8 cellular contexts compared by ENCODE assay signal in genomic region chr1:11934295-11935039, GRCh38. TPM values are rescaled to one million over a fixed set of nuclear protein-coding genes. Genes with fewer than 3 reads are reported as not detected.
DNase-seq lines count a peak whose midpoint lies in the region; ATAC-seq and TF ChIP-seq lines count a peak whose summit lies in the region.

Gene PLOD1 (plus strand): TSS chr1:11934717. CDS start chr1:11934780, 63 bp downstream.

- peak within 1 kb of the TSS; percentile 75 for H3K9ac ChIP-seq in fibroblast of lung (ENCODE audit: insufficient read depth, low read length)

- H3K36me3 ChIP-seq in fibroblast of lung (ENCODE audit: control insufficient read depth, insufficient read depth, low read length) = peaks cover 2% of the 10 kb centered on the region

- no peaks in the 10 kb centered on the region for H3K27me3 Mint-ChIP-seq in IgD-negative memory B cell
- peaks cover 2% of the 10 kb centered on the region for H3K27me3 Mint-ChIP-seq in activated T-helper 1 cell treated with anti-CD3 and anti-CD28 coated beads, Interleukin-12 subunit alpha, Interleukin-12 subunit beta, Interleukin-2, Interleukin-4 antibody, amounts not matched to agents 30 ng/mL and 10 ng/mL and 1 ng/mL, durations not matched to agents 14 hours and 24 hours and 36 hours (ENCODE audit: insufficient read depth)
- no peaks in the 10 kb centered on the region for H3K27me3 Mint-ChIP-seq in naive thymus-derived CD8-positive, alpha-beta T cell
- no peaks in the 10 kb centered on the region for H3K27me3 Mint-ChIP-seq in stimulated activated memory B cell treated with anti-CD40 and anti-IgM and Interleukin-4, amounts not matched to agents 10 μg/mL and 1 μg/mL and 100 μg/mL, for 72 hours

- POLR2A ChIA-PET in naive thymus-derived CD8-positive, alpha-beta T cell (lab: Charles Lee) = interaction anchor here (0.6 to 2.4 kb wide), 4 partner anchors 21 to 198 kb away, joined by 3 to 32 read pairs (median 8); partner anchors contain the start of gene MFN2

- H3K27me3 ChIP-seq in fibroblast of lung (ENCODE audit: control insufficient read depth, insufficient read depth, low read length) = no peaks in the 10 kb centered on the region

- H3K4me1 Mint-ChIP-seq in IgD-negative memory B cell = peaks cover 0 to 2% (median 0%) of the 10 kb centered on the region in 3 donors
- peaks cover 9% of the 10 kb centered on the region for H3K4me1 Mint-ChIP-seq in activated T-helper 1 cell treated with anti-CD3 and anti-CD28 coated beads, Interleukin-12 subunit alpha, Interleukin-12 subunit beta, Interleukin-2, Interleukin-4 antibody, amounts not matched to agents 30 ng/mL and 10 ng/mL and 1 ng/mL, durations not matched to agents 14 hours and 24 hours and 36 hours (ENCODE audit: low read depth)
- peaks cover 0 to 10% (median 3%) of the 10 kb centered on the region in 4 donors for H3K4me1 Mint-ChIP-seq in naive thymus-derived CD8-positive, alpha-beta T cell
- peaks cover 7% of the 10 kb centered on the region for H3K4me1 Mint-ChIP-seq in stimulated activated memory B cell treated with anti-CD40 and anti-IgM and Interleukin-4, amounts not matched to agents 10 μg/mL and 1 μg/mL and 100 μg/mL, for 72 hours

- peak within 1 kb of the TSS; percentile 64 for H3K27ac ChIP-seq in fibroblast of lung (ENCODE audit: insufficient read depth, low read length)

- intact Hi-C loops in activated T-helper 1 cell treated with anti-CD3 and anti-CD28 coated beads, Interleukin-12 subunit alpha, Interleukin-12 subunit beta, Interleukin-2, Interleukin-4 antibody, amounts not matched to agents 30 ng/mL and 10 ng/mL and 1 ng/mL, durations not matched to agents 14 hours and 24 hours and 36 hours (cut with micrococcal nuclease) = loop anchor here (1.0 kb wide), 4 partner anchors 8 to 128 kb away; partner anchors contain the start of genes CLCN6, KIAA2013 and MFN2

- peak within 1 kb of the TSS in 2 of 3 donors; percentile 46 to 47 for H3K27ac Mint-ChIP-seq in IgD-negative memory B cell
- peak within 1 kb of the TSS; percentile 58 for H3K27ac Mint-ChIP-seq in activated T-helper 1 cell treated with anti-CD3 and anti-CD28 coated beads, Interleukin-12 subunit alpha, Interleukin-12 subunit beta, Interleukin-2, Interleukin-4 antibody, amounts not matched to agents 30 ng/mL and 10 ng/mL and 1 ng/mL, durations not matched to agents 14 hours and 24 hours and 36 hours
- peak within 1 kb of the TSS in 7 of 10 donors; percentile 41 to 82 (median 69) for H3K27ac Mint-ChIP-seq in naive thymus-derived CD8-positive, alpha-beta T cell
- peak within 1 kb of the TSS; percentile 82 for H3K27ac Mint-ChIP-seq in stimulated activated memory B cell treated with anti-CD40 and anti-IgM and Interleukin-4, amounts not matched to agents 10 μg/mL and 1 μg/mL and 100 μg/mL, for 72 hours

- no peaks in the 10 kb centered on the region for H3K9me3 ChIP-seq in fibroblast of lung (ENCODE audit: control insufficient read depth, insufficient read depth, low read depth, low read length)

- no peaks in the 10 kb centered on the region for H4K20me1 ChIP-seq in fibroblast of lung (ENCODE audit: control insufficient read depth, extremely low read depth, insufficient read depth, low read length)

- peak; percentile 89 for ATAC-seq in GM21529 (IDR thresholded peaks at IDR 0.05; ENCODE audit: unreplicated experiment)
- peak; percentile 99 for ATAC-seq in naive thymus-derived CD8-positive, alpha-beta T cell
- ATAC-seq in stimulated activated memory B cell treated with anti-CD40 and anti-IgM and Interleukin-4, amounts not matched to agents 10 μg/mL and 1 μg/mL and 100 μg/mL, for 72 hours = peak; percentile 98

- peaks cover 19% of the 10 kb centered on the region for H3K4me1 ChIP-seq in fibroblast of lung (ENCODE audit: control insufficient read depth, extremely low read depth, insufficient read depth, low read length)

- peak within 1 kb of the TSS; percentile 51 for H2AFZ ChIP-seq in fibroblast of lung (ENCODE audit: low read length)

- TF ChIP-seq CTCF in fibroblast of lung (conservative IDR thresholded peaks at IDR 0.05 in 1 of 2, IDR thresholded peaks at IDR 0.05 in 1 of 2; ENCODE audit: low read depth in 1 of 2, low read length in 2 of 2) = no peak

- DNase-seq in DMS153 (lab: John Stamatoyannopoulos, UW) (peak; percentile 54), RPMI7951 (ENCODE audit: low read depth) (peak; percentile 92), fibroblast of lung (ENCODE audit: low read depth in 2 of 2) (peak; percentile 89 to 91)
- peak; percentile 78 for DNase-seq in activated T-helper 1 cell treated with anti-CD3 and anti-CD28 coated beads, Interleukin-12 subunit alpha, Interleukin-12 subunit beta, Interleukin-2, Interleukin-4 antibody, amounts not matched to agents 30 ng/mL and 10 ng/mL and 1 ng/mL, durations not matched to agents 14 hours and 24 hours and 36 hours (ENCODE audit: low spot score)
- DNase-seq in naive thymus-derived CD8-positive, alpha-beta T cell = peak; percentile 60 to 90 (median 72)

- peaks cover 20% of the 10 kb centered on the region for H3K79me2 ChIP-seq in fibroblast of lung (ENCODE audit: control insufficient read depth, insufficient read depth, low read length)

- no peaks in the 10 kb centered on the region for H3K36me3 Mint-ChIP-seq in IgD-negative memory B cell
- H3K36me3 Mint-ChIP-seq in activated T-helper 1 cell treated with anti-CD3 and anti-CD28 coated beads, Interleukin-12 subunit alpha, Interleukin-12 subunit beta, Interleukin-2, Interleukin-4 antibody, amounts not matched to agents 30 ng/mL and 10 ng/mL and 1 ng/mL, durations not matched to agents 14 hours and 24 hours and 36 hours (ENCODE audit: low read depth) = no peaks in the 10 kb centered on the region
- no peaks in the 10 kb centered on the region for H3K36me3 Mint-ChIP-seq in naive thymus-derived CD8-positive, alpha-beta T cell
- peaks cover 8% of the 10 kb centered on the region for H3K36me3 Mint-ChIP-seq in stimulated activated memory B cell treated with anti-CD40 and anti-IgM and Interleukin-4, amounts not matched to agents 10 μg/mL and 1 μg/mL and 100 μg/mL, for 72 hours

- no peaks in the 10 kb centered on the region for H3K9me3 Mint-ChIP-seq in IgD-negative memory B cell
- no peaks in the 10 kb centered on the region for H3K9me3 Mint-ChIP-seq in activated T-helper 1 cell treated with anti-CD3 and anti-CD28 coated beads, Interleukin-12 subunit alpha, Interleukin-12 subunit beta, Interleukin-2, Interleukin-4 antibody, amounts not matched to agents 30 ng/mL and 10 ng/mL and 1 ng/mL, durations not matched to agents 14 hours and 24 hours and 36 hours
- no peaks in the 10 kb centered on the region for H3K9me3 Mint-ChIP-seq in naive thymus-derived CD8-positive, alpha-beta T cell
- H3K9me3 Mint-ChIP-seq in stimulated activated memory B cell treated with anti-CD40 and anti-IgM and Interleukin-4, amounts not matched to agents 10 μg/mL and 1 μg/mL and 100 μg/mL, for 72 hours = no peaks in the 10 kb centered on the region

- H3K4me3 ChIP-seq in fibroblast of lung (replicated peaks in 1 of 4; ENCODE audit: control extremely low read depth in 1 of 4, insufficient read depth in 1 of 4, low read depth in 3 of 4, low read length in 4 of 4) = peak within 1 kb of the TSS; percentile 73 to 93 (median 85)

- H3K4me2 ChIP-seq in fibroblast of lung (ENCODE audit: extremely low read depth, insufficient read depth, low read length) = peak within 1 kb of the TSS; percentile 67

- H3K4me3 Mint-ChIP-seq in IgD-negative memory B cell = peak within 1 kb of the TSS; percentile 89 to 94 (median 92)
- H3K4me3 Mint-ChIP-seq in activated T-helper 1 cell treated with anti-CD3 and anti-CD28 coated beads, Interleukin-12 subunit alpha, Interleukin-12 subunit beta, Interleukin-2, Interleukin-4 antibody, amounts not matched to agents 30 ng/mL and 10 ng/mL and 1 ng/mL, durations not matched to agents 14 hours and 24 hours and 36 hours = peak within 1 kb of the TSS; percentile 82
- H3K4me3 Mint-ChIP-seq in naive thymus-derived CD8-positive, alpha-beta T cell = peak within 1 kb of the TSS; percentile 74 to 90 (median 84)
- peak within 1 kb of the TSS; percentile 82 for H3K4me3 Mint-ChIP-seq in stimulated activated memory B cell treated with anti-CD40 and anti-IgM and Interleukin-4, amounts not matched to agents 10 μg/mL and 1 μg/mL and 100 μg/mL, for 72 hours

RNA-seq across cellular contexts. Expression of gene PLOD1, which starts in this region (rescaled TPM):
- 6.5 TPM for polyA plus RNA-seq in IgD-negative memory B cell
- total RNA-seq in RPMI7951 (2014; rRNA removed; shearing (Covaris generic)) = 395 and 413 TPM in 2 replicates
- 32.3 and 37.8 TPM in 2 replicates for total RNA-seq in activated T-helper 1 cell treated with anti-CD3 and anti-CD28 coated beads, Interleukin-12 subunit alpha, Interleukin-12 subunit beta, Interleukin-2, Interleukin-4 antibody, amounts not matched to agents 30 ng/mL and 10 ng/mL and 1 ng/mL, durations not matched to agents 14 hours and 24 hours and 36 hours
- total RNA-seq in fibroblast of lung = 137 and 210 TPM in 2 replicates
- 162 and 278 TPM in 2 replicates for polyA plus RNA-seq in fibroblast of lung
- 168 and 325 TPM in 2 replicates for polyA plus RNA-seq in fibroblast of lung (2012)
- 207 and 472 TPM in 2 replicates for polyA minus RNA-seq in fibroblast of lung (ENCODE audit: low replicate concordance)
- 1 to 10 TPM; 4.5 to 5.0 TPM for total RNA-seq in naive thymus-derived CD8-positive, alpha-beta T cell
- 1 to 10 TPM; 5.0 to 7.9 (median 5.7) TPM for polyA plus RNA-seq in naive thymus-derived CD8-positive, alpha-beta T cell

Comparison
In these comparisons a context has a peak if more than half of its experiments do, and no peak if none do; other contexts are left out.
1. Peak in every context shown above with its lines: DNase-seq, ATAC-seq, H3K4me3 ChIP-seq and H3K27ac ChIP-seq.
2. RNA of gene PLOD1 (polyA plus RNA-seq): 162 to 325 TPM in fibroblast of lung; 6.5 TPM in IgD-negative memory B cell (single experiment) and 5.0 to 7.9 TPM in naive thymus-derived CD8-positive, alpha-beta T cell; every median in the first group is over 10 times any median in the second.